ENCODE assay signal across 22 cellular contexts in the genomic region with DNA sequence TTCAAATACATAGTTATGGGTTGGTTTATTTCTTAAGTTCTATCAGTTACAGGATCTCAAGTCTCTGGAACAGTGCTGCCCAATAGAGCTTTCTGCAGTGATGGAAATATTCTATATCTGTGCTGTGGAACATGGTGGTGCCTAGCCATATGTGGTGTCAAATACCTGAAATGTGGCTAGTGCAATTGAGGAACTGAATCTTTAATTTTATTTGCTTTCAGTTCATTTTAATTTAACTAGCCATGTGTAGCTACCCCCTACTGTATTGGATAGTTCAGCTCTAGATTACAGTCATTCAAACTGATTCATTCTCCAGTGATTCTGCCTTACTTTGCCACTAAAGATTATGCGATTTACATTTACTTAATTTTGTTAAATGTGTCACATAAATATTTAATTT.
A peak's percentile ranks its signal among the peaks of the same experiment; 100 is the strongest.
DNase-seq lines count a peak whose midpoint lies in the region; ATAC-seq, FAIRE-seq and TF ChIP-seq lines count a peak whose summit lies in the region.
"Had no signal": no experiment of that assay in that cellular context is flagged by ENCODE, and none has a peak within 500 bp of the region (broad histone marks: within the 10 kb centered on the region; RNA-seq: fewer than 3 reads in every experiment).

No MANE protein-coding gene starts in this region.

- H3K4me1 ChIP-seq in right lobe of liver (peaks cover 0 to 5% (median 0%) of the 10 kb centered on the region in 4 donors), upper lobe of right lung (no peaks in the 10 kb centered on the region)

- H3K4me3 ChIP-seq in GM12865 (ENCODE audit: low read depth, low read length) (no peak overlapping the region), right lobe of liver (no peak overlapping the region), upper lobe of right lung (no peak overlapping the region)
- H3K4me3 ChIP-seq: ovary, skin epidermis had no signal

- 80% methylated on average over 1 of the region's 1 CpG for WGBS in right lobe of liver (ENCODE audit: insufficient coverage, low coverage, low lambda C conversion rate, missing lambda C conversion rate)

- H3K36me3 ChIP-seq in right lobe of liver (no peaks in the 10 kb centered on the region), upper lobe of right lung (no peaks in the 10 kb centered on the region)
- H3K36me3 ChIP-seq: ovary had no signal

- intact Hi-C loops in right lobe of liver (cut with DNase I): no loop called here
- intact Hi-C loops in upper lobe of right lung (cut with DNase I): no loop called here

- ATAC-seq in GM19351 (IDR thresholded peaks at IDR 0.05; ENCODE audit: unreplicated experiment): peak; percentile 89
- ATAC-seq in HG02884 (IDR thresholded peaks at IDR 0.05; ENCODE audit: unreplicated experiment): peak; percentile 68
- ATAC-seq in HG03575 (IDR thresholded peaks at IDR 0.05; ENCODE audit: extremely low read depth, insufficient number of reproducible peaks, low FRiP score, unreplicated experiment): peak; percentile 50
- no peak for ATAC-seq in right lobe of liver
- ATAC-seq in upper lobe of right lung: no peak
- ATAC-seq: activated T-helper 17 cell treated with anti-CD3 and anti-CD28 coated beads, Interleukin-2, amount 50 U/mL, for 72 hours; effector memory CD8-positive, alpha-beta T cell; HepG2; Panc1 had no signal

- FAIRE-seq in RCC 7860 (lab: Jason Lieb, UNC): no peak
- FAIRE-seq: HepG2 had no signal

- peak; percentile 9 for DNase-seq in GM12865 (ENCODE audit: low read depth)
- DNase-seq in right lobe of liver: no peak
- no peak for DNase-seq in upper lobe of right lung
- DNase-seq in activated CD4-positive, alpha-beta T cell treated with anti-CD3 and anti-CD28 coated beads, Interleukin-2, amount 50 U/mL, for 4 hours: no peak
- DNase-seq in RCC 7860 (ENCODE audit: low spot score): no peak
- DNase-seq: CD4-positive, CD25-positive, alpha-beta regulatory T cell; central memory CD4-positive, alpha-beta T cell; DND-41; effector memory CD8-positive, alpha-beta T cell; HCEC 1CT; MM.1S; NCI-H2081; NCI-H526; ovary; trophoblast cell had no signal

- no peaks in the 10 kb centered on the region for H3K9me3 ChIP-seq in right lobe of liver
- H3K9me3 ChIP-seq in upper lobe of right lung: no peaks in the 10 kb centered on the region
- H3K9me3 ChIP-seq: ovary had no signal

- no peak for TF ChIP-seq POLR2A in right lobe of liver (IDR thresholded peaks at IDR 0.05)

- no peak for TF ChIP-seq CTCF in GM12865 (IDR thresholded peaks at IDR 0.05; ENCODE audit: insufficient read depth, low read depth, low read length, missing control alignments)
- no peak for TF ChIP-seq CTCF in right lobe of liver (IDR thresholded peaks at IDR 0.05)
- no peak for TF ChIP-seq CTCF in upper lobe of right lung (IDR thresholded peaks at IDR 0.05)

- H3K27ac ChIP-seq in right lobe of liver: no peak overlapping the region
- H3K27ac ChIP-seq in upper lobe of right lung: no peak overlapping the region
- H3K27ac ChIP-seq: ovary, skin epidermis had no signal

- H3K27me3 ChIP-seq in right lobe of liver (no peaks in the 10 kb centered on the region), upper lobe of right lung (no peaks in the 10 kb centered on the region)
- H3K27me3 ChIP-seq: ovary had no signal

Comparison
In these comparisons a context has a peak if more than half of its experiments do, and no peak if none do; other contexts are left out.
1. ATAC-seq: peak in GM19351 (single experiment), HG02884 (single experiment) and HG03575 (single experiment); none in right lobe of liver (0 of 4) and upper lobe of right lung (single experiment).